22 cellular contexts compared by ENCODE assay signal in genomic region chr2:56523815-56524214, GRCh38.
DNase-seq lines count a peak whose midpoint lies in the region; ATAC-seq, FAIRE-seq and TF ChIP-seq lines count a peak whose summit lies in the region.
"Had no signal": no experiment of that assay in that cellular context is flagged by ENCODE, and none has a peak within 500 bp of the region (broad histone marks: within the 10 kb centered on the region; RNA-seq: fewer than 3 reads in every experiment).

No MANE protein-coding gene starts in this region.

- TF ChIP-seq CTCF in A549 (IDR thresholded peaks at IDR 0.05): no peak
- no peak for TF ChIP-seq CTCF in foreskin keratinocyte (conservative IDR thresholded peaks at IDR 0.05)

- H3K9ac ChIP-seq in adipocyte (ENCODE audit: low read length): peak overlapping the region; percentile 77
- no peak overlapping the region for H3K9ac ChIP-seq in GM23248

- no peak for TF ChIP-seq EP300 in A549 (IDR thresholded peaks at IDR 0.05)

- H3K4me3 ChIP-seq in A549 (no peak overlapping the region), adipocyte (ENCODE audit: low read length) (peak overlapping the region; percentile 48), GM23248 (no peak overlapping the region)
- H3K4me3 ChIP-seq: GM12878, GM23338, HAP-1 had no signal

- no peak for TF ChIP-seq RAD21 in A549 (conservative IDR thresholded peaks at IDR 0.05 in 1 of 2, IDR thresholded peaks at IDR 0.05 in 1 of 2)

- H3K4me2 ChIP-seq in A549 (no peak overlapping the region), GM23248 (ENCODE audit: unreplicated experiment) (no peak overlapping the region)
- H3K4me2 ChIP-seq: GM23338 had no signal

- in situ Hi-C loops in GM23248 (cut with MboI): no loop called here

- DNase-seq in A549 (ENCODE audit: low read depth in 1 of 2, low spot score in 1 of 2) (no peak), HS-5 (ENCODE audit: low read depth) (peak; percentile 23), adipocyte (ENCODE audit: low read depth) (no peak), foreskin keratinocyte (peak; percentile 37 to 68), NCI-H2029 treated with DMSO at 0.1 percent for 48 hours (lab: John Stamatoyannopoulos, UW) (no peak), GM23248 (no peak)
- DNase-seq: CD8-positive, alpha-beta memory T cell; DMS153; KBM-7; NCI-H1092 treated with DMSO at 0.1 percent for 48 hours; NCI-H146; NCI-H2029; NCI-H226; NCI-H510A treated with DMSO at 0.1 percent for 48 hours; NCI-H748 treated with DMSO at 0.1 percent for 48 hours; SIG-M5 had no signal

- H3K9me2 ChIP-seq in GM23248 (ENCODE audit: insufficient read depth): no peaks in the 10 kb centered on the region

- no peak for FAIRE-seq in A549 (lab: Jason Lieb, UNC)
- FAIRE-seq: GM12878 had no signal

- H4K20me1 ChIP-seq in GM23248 (ENCODE audit: insufficient read depth): no peaks in the 10 kb centered on the region

- H3K27me3 ChIP-seq in adipocyte (replicated peaks; ENCODE audit: control insufficient read depth, insufficient read depth, low read length) (no peaks in the 10 kb centered on the region), foreskin keratinocyte (no peaks in the 10 kb centered on the region), GM23248 (replicated peaks; ENCODE audit: insufficient read depth) (no peaks in the 10 kb centered on the region)

- H3K27ac ChIP-seq in A549 (no peak overlapping the region), foreskin keratinocyte (no peak overlapping the region), GM23248 (no peak overlapping the region)
- H3K27ac ChIP-seq: RWPE1 had no signal

- CTCF ChIA-PET in A549 (lab: Yijun Ruan, JAX): no interaction called here

- H3K9me3 ChIP-seq in A549 (no peaks in the 10 kb centered on the region), adipocyte (ENCODE audit: control insufficient read depth, low read length) (no peaks in the 10 kb centered on the region), GM23248 (ENCODE audit: low read depth) (no peaks in the 10 kb centered on the region)
- H3K9me3 ChIP-seq: HAP-1 had no signal

- ATAC-seq in A549 (no peak), foreskin keratinocyte (peak; percentile 96), HG03280 (IDR thresholded peaks at IDR 0.05; ENCODE audit: unreplicated experiment) (no peak), HG03196 (IDR thresholded peaks at IDR 0.05; ENCODE audit: unreplicated experiment) (no peak)
- ATAC-seq: GM12878, GM23338 had no signal

- no peak for TF ChIP-seq POLR2A in A549 (IDR thresholded peaks at IDR 0.05; ENCODE audit: low read length)

- POLR2A ChIA-PET in A549 (lab: Yijun Ruan, JAX): no interaction called here

- no peaks in the 10 kb centered on the region for H3K79me2 ChIP-seq in GM23248 (ENCODE audit: insufficient read depth)

- no peak overlapping the region for H2AFZ ChIP-seq in GM23248
- H2AFZ ChIP-seq: GM23338 had no signal

- H3F3A ChIP-seq in GM23248 (ENCODE audit: insufficient read depth): no peaks in the 10 kb centered on the region

- H3K36me3 ChIP-seq in adipocyte (ENCODE audit: control insufficient read depth, insufficient read depth, low read length, severe bottlenecking) (no peaks in the 10 kb centered on the region), GM23248 (ENCODE audit: low read depth) (no peaks in the 10 kb centered on the region)
- H3K36me3 ChIP-seq: HAP-1 had no signal

- peaks cover 10% of the 10 kb centered on the region; the same call in 2 of the 3 replicates for H3K4me1 ChIP-seq in A549
- H3K4me1 ChIP-seq in adipocyte (ENCODE audit: control insufficient read depth, insufficient read depth, low read length): peaks cover 44% of the 10 kb centered on the region
- H3K4me1 ChIP-seq in foreskin keratinocyte: peaks cover 17% of the 10 kb centered on the region
- peaks cover 6% of the 10 kb centered on the region; the same call in 1 of the 2 replicates for H3K4me1 ChIP-seq in GM23248 (ENCODE audit: insufficient read depth)
- H3K4me1 ChIP-seq: HAP-1 had no signal

TF ChIP-seq in A549, 52 proteins besides CTCF, POLR2A, EP300 and RAD21:
- TF ChIP-seq JUNB (IDR thresholded peaks at IDR 0.05): no peak
- TF ChIP-seq RNF2 (IDR thresholded peaks at IDR 0.05; ENCODE audit: borderline replicate concordance, low read depth): no peak
- no peak for TF ChIP-seq RARB (CRISPR knock-in tag; IDR thresholded peaks at IDR 0.05)
- no peak for TF ChIP-seq HES2 (IDR thresholded peaks at IDR 0.05)
- no peak for TF ChIP-seq ESRRA (IDR thresholded peaks at IDR 0.05; ENCODE audit: borderline replicate concordance, low read length)
- TF ChIP-seq SMC3 (IDR thresholded peaks at IDR 0.05): no peak
- TF ChIP-seq MAFK (IDR thresholded peaks at IDR 0.05; ENCODE audit: partially characterized antibody): peak; percentile 23
- TF ChIP-seq HOXB5 (CRISPR knock-in tag; IDR thresholded peaks at IDR 0.05): no peak

Comparison
In these comparisons a context has a peak if more than half of its experiments do, and no peak if none do; other contexts are left out.
1. DNase-seq: peak in HS-5 (single experiment) and foreskin keratinocyte (2 of 2); none in A549 (0 of 2), adipocyte (single experiment), NCI-H2029 treated with DMSO at 0.1 percent for 48 hours (single experiment) and GM23248 (single experiment).